In the genomic region with DNA sequence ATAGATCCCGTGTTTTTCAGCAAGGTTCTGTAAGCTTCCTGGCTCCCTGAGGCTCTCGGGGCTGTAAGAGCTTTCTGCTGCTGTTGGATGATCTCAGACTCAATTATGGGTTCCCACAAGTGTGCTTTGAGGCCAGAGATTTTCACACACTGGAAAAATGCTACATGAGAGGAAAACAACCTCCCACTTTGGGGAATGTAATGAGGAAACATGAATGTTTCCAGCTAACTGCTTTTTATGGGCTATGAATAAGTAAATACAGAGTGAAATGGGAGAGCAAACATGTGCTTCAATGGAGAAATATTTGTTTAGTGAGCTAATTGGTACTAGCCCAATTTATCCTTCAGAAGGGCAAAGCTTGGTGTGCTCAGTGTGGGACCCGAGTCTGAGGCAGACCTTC, we compare ENCODE assay signal across 12 cellular contexts.
DNase-seq lines count a peak whose midpoint lies in the region; ATAC-seq, FAIRE-seq and TF ChIP-seq lines count a peak whose summit lies in the region.
"Had no signal": no experiment of that assay in that cellular context is flagged by ENCODE, and none has a peak within 500 bp of the region (broad histone marks: within the 10 kb centered on the region; RNA-seq: fewer than 3 reads in every experiment).

No MANE protein-coding gene starts in this region.

- H3K4me3 ChIP-seq in A549 (no peak overlapping the region), PC-9 (no peak overlapping the region), tibial artery (no peak overlapping the region)
- H3K4me3 ChIP-seq: uterus had no signal

- H3K9me2 ChIP-seq in PC-9 (ENCODE audit: insufficient read depth), result no peaks in the 10 kb centered on the region
- H3K9me2 ChIP-seq: SK-N-SH had no signal

- CTCF ChIA-PET in A549 (lab: Yijun Ruan, JAX) (interaction anchor here (1.0 to 1.4 kb wide), 2 partner anchors 17 to 66 kb away, joined by 3 to 5 read pairs; no protein-coding TSS in a partner anchor), PC-9 (lab: Charles Lee) (no interaction called here)

- WGBS in A549 (ENCODE audit: missing lambda C conversion rate), result 26% methylated on average over 3 of the region's 3 CpGs

- H3K79me2 ChIP-seq in PC-9 (ENCODE audit: low read depth), result no peaks in the 10 kb centered on the region

- peak overlapping the region; percentile 29; the same call in 2 of the 3 replicates for H3K4me2 ChIP-seq in A549
- H3K4me2 ChIP-seq in PC-9, result peak overlapping the region; percentile 23
- H3K4me2 ChIP-seq: SK-N-SH had no signal

- no peak for TF ChIP-seq POLR2A in A549 (IDR thresholded peaks at IDR 0.05; ENCODE audit: low read length)

- no TSS peak for BruUV-seq in PC-9 (replicated peaks; lab: Mats Ljungman, UMichigan)

- H3F3A ChIP-seq in PC-9 (ENCODE audit: insufficient read depth, low read depth), result no peaks in the 10 kb centered on the region

- H3K4me1 ChIP-seq in A549 (peaks cover 13% of the 10 kb centered on the region), PC-9 (replicated peaks; ENCODE audit: insufficient read depth) (peaks cover 22% of the 10 kb centered on the region), tibial artery (peaks cover 0 to 5% (median 0%) of the 10 kb centered on the region in 4 donors)
- H3K4me1 ChIP-seq: uterus had no signal

- ATAC-seq in A549 (peak in 1 of 2 experiments; percentile 56; a peak in 3 of 6 replicates), left colon (peak; percentile 55), HG02840 (IDR thresholded peaks at IDR 0.05; ENCODE audit: low FRiP score, unreplicated experiment) (no peak)

- no peak for TF ChIP-seq EP300 in A549 (IDR thresholded peaks at IDR 0.05)

- DNase-seq in A549 (ENCODE audit: low read depth in 1 of 2, low spot score in 1 of 2), result peak in 1 of 2 experiments; percentile 23
- peak; percentile 50 for DNase-seq in LHCN-M2 (ENCODE audit: low read depth)
- peak in 1 of 2 experiments; percentile 91 for DNase-seq in PC-9
- no peak for DNase-seq in left colon
- DNase-seq in tibial artery, result no peak
- DNase-seq in GM19240 (ENCODE audit: insufficient read length, low spot score), result no peak
- DNase-seq in activated naive CD4-positive, alpha-beta T cell treated with anti-CD3 and anti-CD28 coated beads, Interleukin-2, amount 50 U/mL, for 16 hours, result no peak
- DNase-seq: ACHN, nephron progenitor cell, SK-N-SH, uterus had no signal

- no peak for FAIRE-seq in A549 (lab: Jason Lieb, UNC)

- H3K27ac ChIP-seq in A549, result no peak overlapping the region; a peak in 1 of 6 replicates
- H3K27ac ChIP-seq in PC-9, result peak overlapping the region; percentile 25
- H3K27ac ChIP-seq in tibial artery, result no peak overlapping the region

- TF ChIP-seq CTCF in A549 (IDR thresholded peaks at IDR 0.05) (no peak), PC-9 (conservative IDR thresholded peaks at IDR 0.05) (no peak), tibial artery (IDR thresholded peaks at IDR 0.05) (no peak)

- no peaks in the 10 kb centered on the region for H3K36me3 ChIP-seq in PC-9 (ENCODE audit: low read depth)
- no peaks in the 10 kb centered on the region for H3K36me3 ChIP-seq in tibial artery
- H3K36me3 ChIP-seq: uterus had no signal

- TF ChIP-seq RAD21 in A549 (conservative IDR thresholded peaks at IDR 0.05 in 1 of 2, IDR thresholded peaks at IDR 0.05 in 1 of 2), result no peak

- POLR2A ChIA-PET in A549 (lab: Yijun Ruan, JAX) (no interaction called here), PC-9 (lab: Charles Lee; ENCODE audit: unreplicated experiment) (no interaction called here)

- peak overlapping the region; percentile 44; the same call in 1 of the 2 replicates for H2AFZ ChIP-seq in PC-9

- no peaks in the 10 kb centered on the region for H3K9me3 ChIP-seq in A549
- H3K9me3 ChIP-seq in PC-9 (ENCODE audit: insufficient read depth, low read depth), result no peaks in the 10 kb centered on the region
- H3K9me3 ChIP-seq in tibial artery, result no peaks in the 10 kb centered on the region
- H3K9me3 ChIP-seq: SK-N-SH, uterus had no signal

- H3K27me3 ChIP-seq in PC-9 (ENCODE audit: insufficient read depth, low read depth), result no peaks in the 10 kb centered on the region
- no peaks in the 10 kb centered on the region for H3K27me3 ChIP-seq in tibial artery
- H3K27me3 ChIP-seq: uterus had no signal

- H4K20me1 ChIP-seq in PC-9 (ENCODE audit: insufficient read depth), result no peaks in the 10 kb centered on the region

- intact Hi-C loops in PC-9 (cut with micrococcal nuclease; ENCODE audit: unreplicated experiment) (no loop called here), left colon (cut with DNase I, micrococcal nuclease) (no loop called here), tibial artery (cut with DNase I; ENCODE audit: low total_unique reads) (no loop called here)

TF ChIP-seq in A549, 52 proteins besides CTCF, POLR2A, EP300 and RAD21:
- TF ChIP-seq GATA3 (IDR thresholded peaks at IDR 0.05; ENCODE audit: borderline replicate concordance) (0 out of 2 replicates have a peak, but pooled peaks have one; percentile 22), ESRRA (IDR thresholded peaks at IDR 0.05; ENCODE audit: borderline replicate concordance, low read length) (no peak)
